ENCODE assay signal across 14 cellular contexts in genomic region chr2:233062946-233063268, GRCh38. TPM values are rescaled to one million over a fixed set of nuclear protein-coding genes. Genes with fewer than 3 reads are reported as not detected.
A peak's percentile ranks its signal among the peaks of the same experiment; 100 is the strongest.
DNase-seq lines count a peak whose midpoint lies in the region; ATAC-seq and TF ChIP-seq lines count a peak whose summit lies in the region.
"Had no signal": no experiment of that assay in that cellular context is flagged by ENCODE, and none has a peak within 500 bp of the region (broad histone marks: within the 10 kb centered on the region; RNA-seq: fewer than 3 reads in every experiment).

No MANE protein-coding gene starts in this region.

- H3K27me3 ChIP-seq in liver (ENCODE audit: control insufficient read depth in 4 of 4, insufficient read depth in 4 of 4, low read length in 3 of 4): no peaks in the 10 kb centered on the region
- H3K27me3 ChIP-seq in transverse colon: no peaks in the 10 kb centered on the region
- H3K27me3 ChIP-seq: testis had no signal

- H3K27ac ChIP-seq in liver (ENCODE audit: low read depth in 1 of 2, low read length in 2 of 2) (peak overlapping the region; percentile 29 to 69), transverse colon (peak overlapping the region; percentile 71 to 85 (median 82))

- peak overlapping the region; percentile 92 for H3K27ac Mint-ChIP-seq in activated naive CD4-positive, alpha-beta T cell treated with anti-CD3 and anti-CD28 coated beads, Interleukin-2, amount 50 U/mL, for 24 hours
- peak overlapping the region; percentile 87 for H3K27ac Mint-ChIP-seq in activated B cell treated with CpG ODN at 0.5 μM for 24 hours

- no peaks in the 10 kb centered on the region for H3K9me3 ChIP-seq in liver (ENCODE audit: control insufficient read depth in 4 of 4, low read length in 3 of 4)
- H3K9me3 ChIP-seq in transverse colon: no peaks in the 10 kb centered on the region
- H3K9me3 ChIP-seq: testis had no signal

- no peak overlapping the region for H3K4me3 ChIP-seq in liver (ENCODE audit: low read depth in 1 of 3, low read length in 3 of 3)
- peak overlapping the region in 1 of 4 donors; percentile 56 for H3K4me3 ChIP-seq in transverse colon
- H3K4me3 ChIP-seq: testis had no signal

- H3K27me3 Mint-ChIP-seq in activated naive CD4-positive, alpha-beta T cell treated with anti-CD3 and anti-CD28 coated beads, Interleukin-2, amount 50 U/mL, for 24 hours: no peaks in the 10 kb centered on the region
- H3K27me3 Mint-ChIP-seq in activated B cell treated with CpG ODN at 0.5 μM for 24 hours: no peaks in the 10 kb centered on the region

- TF ChIP-seq RAD21 in liver (IDR thresholded peaks at IDR 0.05): no peak

- H3K4me1 ChIP-seq in liver (ENCODE audit: control insufficient read depth in 4 of 4, insufficient read depth in 4 of 4, low read length in 3 of 4) (peaks cover 0 to 13% (median 3%) of the 10 kb centered on the region in 4 donors), transverse colon (peaks cover 0 to 37% (median 9%) of the 10 kb centered on the region in 4 donors)

- peaks cover 8% of the 10 kb centered on the region for H3K36me3 Mint-ChIP-seq in activated naive CD4-positive, alpha-beta T cell treated with anti-CD3 and anti-CD28 coated beads, Interleukin-2, amount 50 U/mL, for 24 hours
- H3K36me3 Mint-ChIP-seq in activated B cell treated with CpG ODN at 0.5 μM for 24 hours (ENCODE audit: low read depth): peaks cover 62% of the 10 kb centered on the region

- DNase-seq in activated naive CD4-positive, alpha-beta T cell treated with Interleukin-2 at 50 U/mL for 16 hours: no peak
- DNase-seq in activated B cell treated with CpG ODN at 0.5 μM for 24 hours (no peak), transverse colon (no peak), cerebellar nuclear complex (lab: John Stamatoyannopoulos, UW) (no peak), iPS-NIHi7 (ENCODE audit: extremely low spot score) (no peak)
- DNase-seq: foreskin fibroblast; NCI-H1694 treated with DMSO at 0.1 percent for 48 hours; stimulated activated CD4-positive, alpha-beta T cell treated with anti-CD3 and anti-CD28 coated beads, Interleukin-4, amount 100 ng/mL, for 24 hours had no signal

- POLR2A ChIA-PET in activated B cell treated with CpG ODN at 0.5 μM for 24 hours (lab: Charles Lee): interaction anchor here (0.9 to 7.6 kb wide), 8 partner anchors 8 to 61 kb away, joined by 3 to 308 read pairs (median 19); no protein-coding TSS in a partner anchor

- peak overlapping the region; percentile 94 for H3K4me3 Mint-ChIP-seq in activated naive CD4-positive, alpha-beta T cell treated with anti-CD3 and anti-CD28 coated beads, Interleukin-2, amount 50 U/mL, for 24 hours
- peak overlapping the region; percentile 96 for H3K4me3 Mint-ChIP-seq in activated B cell treated with CpG ODN at 0.5 μM for 24 hours

- TF ChIP-seq CTCF in activated B cell treated with CpG ODN at 0.5 μM for 24 hours (IDR thresholded peaks at IDR 0.05): no peak
- TF ChIP-seq CTCF in liver (IDR thresholded peaks at IDR 0.05; ENCODE audit: low read depth, low read length, missing input control): no peak
- no peak for TF ChIP-seq CTCF in transverse colon (IDR thresholded peaks at IDR 0.05)

- no peak for ATAC-seq in activated B cell treated with CpG ODN at 0.5 μM for 24 hours (ENCODE audit: low read depth)
- no peak for ATAC-seq in HG03039 (IDR thresholded peaks at IDR 0.05; ENCODE audit: unreplicated experiment)

- 80% methylated on average over 6 of the region's 6 CpGs for WGBS in liver
- WGBS in transverse colon (ENCODE audit: low coverage in 1 of 2), 2 donors: 50 to 86% methylated on average over 6 of the region's 6 CpGs

- peaks cover 68% of the 10 kb centered on the region for H3K4me1 Mint-ChIP-seq in activated naive CD4-positive, alpha-beta T cell treated with anti-CD3 and anti-CD28 coated beads, Interleukin-2, amount 50 U/mL, for 24 hours
- H3K4me1 Mint-ChIP-seq in activated B cell treated with CpG ODN at 0.5 μM for 24 hours: peaks cover 75% of the 10 kb centered on the region

- intact Hi-C loops in activated B cell treated with CpG ODN at 0.5 μM for 24 hours (cut with micrococcal nuclease) (loop anchor here (5.0 to 10.0 kb wide), 3 partner anchors 294 to 354 kb away; no protein-coding TSS in a partner anchor), transverse colon (cut with DNase I; ENCODE audit: low total_unique reads) (no loop called here)

- no peak for TF ChIP-seq EP300 in transverse colon (IDR thresholded peaks at IDR 0.05; ENCODE audit: low read depth)

- no peak for TF ChIP-seq POLR2A in transverse colon (IDR thresholded peaks at IDR 0.05)

- H3K36me3 ChIP-seq in liver (ENCODE audit: control insufficient read depth in 4 of 4, insufficient read depth in 3 of 4, low read depth in 1 of 4, low read length in 3 of 4) (no peaks in the 10 kb centered on the region), transverse colon (no peaks in the 10 kb centered on the region)

- in situ Hi-C loops in transverse colon (cut with MboI; ENCODE audit: low pct_ligation_motif_present in 1 of 4, low pct_unique_long_range_greater_than_20kb in 1 of 4, low sequenced_read_pairs in 3 of 4): no loop called here

- H3K9ac ChIP-seq in liver (ENCODE audit: low read depth in 1 of 2, low read length in 2 of 2): no peak overlapping the region

- no peaks in the 10 kb centered on the region for H3K9me3 Mint-ChIP-seq in activated naive CD4-positive, alpha-beta T cell treated with anti-CD3 and anti-CD28 coated beads, Interleukin-2, amount 50 U/mL, for 24 hours
- H3K9me3 Mint-ChIP-seq in activated B cell treated with CpG ODN at 0.5 μM for 24 hours: no peaks in the 10 kb centered on the region

- CTCF ChIA-PET in activated B cell treated with CpG ODN at 0.5 μM for 24 hours (lab: Charles Lee): no interaction called here

TF ChIP-seq in liver, 16 proteins besides CTCF, POLR2A, EP300 and RAD21:
- TF ChIP-seq NR2F2 (IDR thresholded peaks at IDR 0.05) (no peak), SP1 (IDR thresholded peaks at IDR 0.05) (no peak), JUND (IDR thresholded peaks at IDR 0.05) (no peak), GABPA (IDR thresholded peaks at IDR 0.05 in 1 of 2, conservative IDR thresholded peaks at IDR 0.05 in 1 of 2) (no peak), ATF3 (IDR thresholded peaks at IDR 0.05) (no peak), FOXA2 (IDR thresholded peaks at IDR 0.05) (no peak), HNF4A (conservative IDR thresholded peaks at IDR 0.05) (no peak), REST (IDR thresholded peaks at IDR 0.05) (no peak), EGR1 (IDR thresholded peaks at IDR 0.05; ENCODE audit: low read depth in 2 of 2) (no peak), HNF4G (IDR thresholded peaks at IDR 0.05) (no peak)
TF ChIP-seq in liver: peak in this region for 0.

RNA-seq across cellular contexts. Expression of gene INPP5D, which starts 2.8 kb away (rescaled TPM):
- total RNA-seq in activated B cell treated with CpG ODN at 0.5 μM for 24 hours (247 and 275 TPM in 2 replicates), liver (10 to 100 TPM in 1 of 2 donors, 1 to 10 TPM in 1; 8.9 to 18.8 TPM), transverse colon (10 to 100 TPM in 3 of 4 donors, 1 to 10 TPM in 1; 7.8 to 40.4 (median 26.1) TPM)
- 1 to 10 TPM; 2.9 to 4.2 TPM for polyA plus RNA-seq in liver

RNA-seq across cellular contexts. Expression of gene NEU2, which starts 30.4 kb away (rescaled TPM):
- total RNA-seq in activated B cell treated with CpG ODN at 0.5 μM for 24 hours: not detected in 2 replicates
- not detected for total RNA-seq in liver
- not detected for polyA plus RNA-seq in liver
- total RNA-seq in transverse colon: under 1 TPM in 1 of 4 donors, not detected in 3; 0.41 TPM
- total RNA-seq: chondrocyte; T-helper 2 cell treated with Interferon-gamma antibody and Interleukin-4, amounts not matched to agents 100 ng/mL and 5 ng/mL, for 36 hours; testis had no signal

RNA-seq across cellular contexts. Expression of gene NGEF, which starts 49.9 kb away (rescaled TPM):
- total RNA-seq in activated B cell treated with CpG ODN at 0.5 μM for 24 hours (not detected in 2 replicates), liver (10 to 100 TPM; 10.6 to 22.6 TPM), transverse colon (100 to 1,000 TPM in 1 of 4 donors, 10 to 100 TPM in 3; 46.1 to 105 (median 68.8) TPM)
- polyA plus RNA-seq in liver: 10 to 100 TPM; 10.7 to 10.9 TPM
- total RNA-seq: T-helper 2 cell treated with Interferon-gamma antibody and Interleukin-4, amounts not matched to agents 100 ng/mL and 5 ng/mL, for 36 hours had no signal

Comparison
In these comparisons a context has a peak if more than half of its experiments do, and no peak if none do; other contexts are left out.
1. RNA of gene NGEF, which starts 49.9 kb away (total RNA-seq): 46.1 to 105 TPM in transverse colon and 10.6 to 22.6 TPM in liver; not detected in activated B cell treated with CpG ODN at 0.5 μM for 24 hours; every median in the first group is over 10 times any median in the second.